Comparison of ENCODE assay signal across 14 cellular contexts in the genomic region with DNA sequence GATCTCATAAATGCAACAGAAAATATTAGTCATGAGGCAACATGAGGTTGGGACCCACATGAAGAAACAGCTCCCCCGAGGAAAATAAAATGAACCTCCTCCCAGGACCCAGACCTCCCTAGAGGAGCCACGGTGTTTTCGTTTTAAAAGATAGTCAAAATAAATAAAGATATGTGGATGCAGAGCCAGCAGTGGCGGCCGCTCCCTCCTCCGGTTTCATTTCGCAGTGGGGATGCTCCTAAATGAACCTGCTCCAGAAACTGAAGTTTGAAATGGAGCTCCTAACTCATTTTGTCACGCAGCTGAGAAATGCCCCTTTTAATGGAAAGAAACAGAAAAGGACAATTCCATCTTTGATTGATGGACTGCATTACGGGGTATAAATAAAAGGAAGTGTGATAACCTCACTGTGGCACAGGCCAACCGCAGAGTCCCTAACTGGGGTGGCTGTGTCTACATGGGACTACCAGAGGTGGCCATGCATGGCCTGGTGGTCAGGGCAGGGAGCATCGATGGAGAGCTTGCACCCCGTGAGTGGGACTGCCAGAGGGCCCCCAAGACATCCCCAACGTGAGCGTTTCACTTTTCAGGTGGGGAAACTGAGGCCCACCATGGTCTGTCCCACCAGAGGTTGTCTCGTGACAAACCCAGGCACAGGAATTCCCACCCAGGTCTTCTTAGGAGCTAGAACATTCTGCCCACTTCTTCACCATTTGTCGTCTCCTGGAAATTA.
"Had no signal": no experiment of that assay in that cellular context is flagged by ENCODE, and none has a peak within 500 bp of the region (broad histone marks: within the 10 kb centered on the region; RNA-seq: fewer than 3 reads in every experiment).

No MANE protein-coding gene starts in this region.

- H3K27me3 Mint-ChIP-seq: brain; stimulated activated naive CD8-positive, alpha-beta T cell treated with anti-CD3 and anti-CD28 coated beads, Interleukin-15, Interleukin-2, amounts not matched to agents 100 ng/mL and 50 ng/mL, for 24 hours had no signal

- H3K27ac Mint-ChIP-seq: activated naive CD4-positive, alpha-beta T cell treated with anti-CD3 and anti-CD28 coated beads, Interleukin-2, amount 50 U/mL, for 72 hours; brain; stimulated activated naive CD8-positive, alpha-beta T cell treated with anti-CD3 and anti-CD28 coated beads, Interleukin-15, Interleukin-2, amounts not matched to agents 100 ng/mL and 50 ng/mL, for 24 hours had no signal

- H3K4me3 ChIP-seq: ovary, thoracic aorta had no signal

- H3K4me3 Mint-ChIP-seq: activated T-cell treated with anti-CD3 and anti-CD28 coated beads, Interleukin-2, amount 50 U/mL, for 4 hours; brain; neural crest cell; stimulated activated naive CD8-positive, alpha-beta T cell treated with anti-CD3 and anti-CD28 coated beads, Interleukin-15, Interleukin-2, amounts not matched to agents 100 ng/mL and 50 ng/mL, for 24 hours had no signal

- H3K36me3 ChIP-seq: ovary, thoracic aorta had no signal

- H3K9me3 ChIP-seq: ovary, thoracic aorta had no signal

- H3K36me3 Mint-ChIP-seq: activated naive CD4-positive, alpha-beta T cell treated with anti-CD3 and anti-CD28 coated beads, Interleukin-2, amount 50 U/mL, for 72 hours; brain had no signal

- ATAC-seq: activated naive CD4-positive, alpha-beta T cell treated with anti-CD3 and anti-CD28 coated beads, Interleukin-2, amount 50 U/mL, for 72 hours; activated T-cell treated with anti-CD3 and anti-CD28 coated beads, Interleukin-2, amount 50 U/mL, for 4 hours; left colon had no signal

- DNase-seq: activated CD4-positive, CD25-positive, alpha-beta regulatory T cell treated with anti-CD3 and anti-CD28 coated beads, Interleukin-2, amount 50 U/mL, for 72 hours; activated gamma-delta T cell; activated T-cell treated with anti-CD3 and anti-CD28 coated beads, Interleukin-2, amount 50 U/mL, for 4 hours; dermis blood vessel endothelial cell; left colon; ovary; stimulated activated CD4-positive, alpha-beta T cell treated with anti-CD3 and anti-CD28 coated beads, Interleukin-4, amount 100 ng/mL, for 24 hours; T-helper 1 cell; T1000 had no signal

- H3K27me3 ChIP-seq: ovary had no signal

- H3K9me3 Mint-ChIP-seq: activated naive CD4-positive, alpha-beta T cell treated with anti-CD3 and anti-CD28 coated beads, Interleukin-2, amount 50 U/mL, for 72 hours; activated T-cell treated with anti-CD3 and anti-CD28 coated beads, Interleukin-2, amount 50 U/mL, for 4 hours; neural crest cell; stimulated activated naive CD8-positive, alpha-beta T cell treated with anti-CD3 and anti-CD28 coated beads, Interleukin-15, Interleukin-2, amounts not matched to agents 100 ng/mL and 50 ng/mL, for 24 hours had no signal

- H3K27ac ChIP-seq: ovary, thoracic aorta had no signal
